Comparison of ENCODE assay signal across 15 cellular contexts in the genomic region with DNA sequence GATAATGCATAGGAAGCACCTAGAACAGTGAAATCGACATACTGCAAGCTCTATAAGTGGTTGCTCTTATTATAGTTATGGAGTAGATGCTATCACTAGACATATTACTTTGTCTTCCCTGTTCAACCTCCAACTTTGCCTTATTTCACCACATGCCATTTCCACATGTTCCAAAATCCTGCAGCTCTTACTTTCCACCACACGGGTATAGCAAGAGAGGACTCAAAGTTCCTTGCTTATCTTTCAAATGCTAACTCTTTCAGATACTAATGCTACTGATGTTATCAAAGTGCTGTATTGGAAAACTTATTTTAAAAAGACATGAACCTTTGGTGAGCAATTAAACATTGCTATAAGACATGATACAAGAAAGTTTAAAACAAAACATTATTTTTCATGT.
DNase-seq lines count a peak whose midpoint lies in the region; ATAC-seq and TF ChIP-seq lines count a peak whose summit lies in the region.
"Had no signal": no experiment of that assay in that cellular context is flagged by ENCODE, and none has a peak within 500 bp of the region (broad histone marks: within the 10 kb centered on the region; RNA-seq: fewer than 3 reads in every experiment).

No MANE protein-coding gene starts in this region.

- H3K27ac ChIP-seq in A673 (ENCODE audit: low read depth, low read length, poor library complexity, severe bottlenecking) (no peak overlapping the region), HCT116 (ENCODE audit: low read depth, low read length) (no peak overlapping the region), SK-N-MC (peak overlapping the region; percentile 77; the same call in 1 of the 2 replicates), mesendoderm (ENCODE audit: low read depth, low read length) (no peak overlapping the region)

- TF ChIP-seq RAD21 in HCT116 (IDR thresholded peaks at IDR 0.05; ENCODE audit: low read depth) = no peak

- RAD21 ChIA-PET in HCT116 (lab: Charles Lee; ENCODE audit: low non-redundant PET in 1 of 2, low total read pairs in 2 of 2, uncharacterized antibody in 2 of 2, unreplicated experiment in 2 of 2) = no interaction called here

- TF ChIP-seq CTCF in A673 (conservative IDR thresholded peaks at IDR 0.05; ENCODE audit: low read depth, low read length) (0 out of 2 replicates have a peak, but pooled peaks have one; percentile 22), HCT116 (IDR thresholded peaks at IDR 0.05 in 2 of 3, conservative IDR thresholded peaks at IDR 0.05 in 1 of 3; ENCODE audit: borderline replicate concordance in 1 of 3, insufficient read depth in 1 of 3, low read depth in 2 of 3, low read length in 2 of 3) (peak in 2 of 3 experiments; percentile 17 to 32; a peak in 2 of 6 replicates), GM20000 (IDR thresholded peaks at IDR 0.05; ENCODE audit: extremely low read depth, missing control alignments) (no peak)

- H2AFZ ChIP-seq in HCT116 (ENCODE audit: low read depth, low read length, poor library complexity, severe bottlenecking) = no peak overlapping the region

- H3K23ac ChIP-seq in mesendoderm (ENCODE audit: low read length) = no peak overlapping the region

- no peak overlapping the region for H4K5ac ChIP-seq in mesendoderm (ENCODE audit: low read length)

- no TSS peak for BruUV-seq in A673 (replicated peaks; lab: Mats Ljungman, UMichigan)
- no TSS peak for BruUV-seq in HCT116 (replicated peaks; lab: Mats Ljungman, UMichigan)

- no peaks in the 10 kb centered on the region for H3K4me1 ChIP-seq in A673 (ENCODE audit: insufficient read depth, low read length, poor library complexity, severe bottlenecking)
- no peaks in the 10 kb centered on the region for H3K4me1 ChIP-seq in HCT116 (ENCODE audit: control insufficient read depth in 1 of 2, insufficient read depth in 2 of 2, low read length in 2 of 2)
- no peaks in the 10 kb centered on the region for H3K4me1 ChIP-seq in mesendoderm (ENCODE audit: control insufficient read depth, low read depth, low read length)

- H4K20me1 ChIP-seq in HCT116 (ENCODE audit: insufficient read depth) = no peaks in the 10 kb centered on the region

- no peaks in the 10 kb centered on the region for H3K9me2 ChIP-seq in HCT116 (ENCODE audit: insufficient read depth)

- H4K8ac ChIP-seq in mesendoderm (ENCODE audit: low read depth, low read length) = no peak overlapping the region

- CTCF ChIA-PET in A673 (lab: Charles Lee) (no interaction called here), HCT116 (lab: Charles Lee) (no interaction called here)

- no CpG with 5 or more reads among the region's 2 CpGs for whole genome bisulfite sequencing in mesendoderm (ENCODE audit: extremely low coverage, insufficient coverage, low lambda C conversion rate)

- TF ChIP-seq POLR2A in HCT116 (IDR thresholded peaks at IDR 0.05; ENCODE audit: borderline replicate concordance, extremely low read depth, insufficient read depth, insufficient read length) = no peak

- H2BK120ac ChIP-seq in mesendoderm (ENCODE audit: low read depth, low read length) = no peak overlapping the region

- H3K27me3 ChIP-seq in A673 (replicated peaks; ENCODE audit: insufficient read depth, low read depth, low read length, poor library complexity) = no peaks in the 10 kb centered on the region
- H3K27me3 ChIP-seq in HCT116 (ENCODE audit: insufficient read depth, low read length) = no peaks in the 10 kb centered on the region
- H3K27me3 ChIP-seq in mesendoderm (ENCODE audit: insufficient read depth, low read length, poor library complexity) = no peaks in the 10 kb centered on the region

- no peak overlapping the region for H2AK5ac ChIP-seq in mesendoderm (ENCODE audit: low read length)

- no peak overlapping the region for H3K4me3 ChIP-seq in A673 (ENCODE audit: low read depth, low read length, poor library complexity, severe bottlenecking)
- no peak overlapping the region for H3K4me3 ChIP-seq in HCT116 (replicated peaks in 1 of 2; ENCODE audit: low read depth in 1 of 2, low read length in 2 of 2)
- H3K4me3 ChIP-seq in SK-N-MC = no peak overlapping the region
- no peak overlapping the region for H3K4me3 ChIP-seq in mesendoderm (ENCODE audit: low read length)
- H3K4me3 ChIP-seq: GM12878 had no signal

- no peak overlapping the region for H2BK15ac ChIP-seq in mesendoderm (replicated peaks; ENCODE audit: low read depth)

- no peaks in the 10 kb centered on the region for H3K79me2 ChIP-seq in HCT116 (ENCODE audit: insufficient read depth, low read length)
- no peaks in the 10 kb centered on the region for H3K79me2 ChIP-seq in mesendoderm (ENCODE audit: control insufficient read depth, insufficient read depth, low read length)

- ATAC-seq in HCT116 (peak; percentile 42; the same call in 1 of the 2 replicates), HG03025 (IDR thresholded peaks at IDR 0.05; ENCODE audit: low FRiP score, unreplicated experiment) (no peak)
- ATAC-seq: GM12878 had no signal

- POLR2A ChIA-PET in A673 (lab: Charles Lee; ENCODE audit: low non-redundant PET) = no interaction called here
- POLR2A ChIA-PET in HCT116 (lab: Charles Lee) = no interaction called here

- peak; percentile 14 for DNase-seq in A673 (ENCODE audit: low spot score)
- no peak for DNase-seq in HCT116 (ENCODE audit: low read depth, low spot score)
- no peak for DNase-seq in SK-N-MC (ENCODE audit: low read depth, low spot score)
- peak; percentile 21 for DNase-seq in mesendoderm
- no peak for DNase-seq in GM20000 (ENCODE audit: low spot score)
- no peak for DNase-seq in iPS-NIHi11 (ENCODE audit: low spot score)
- DNase-seq in DMS79 (lab: John Stamatoyannopoulos, UW) = no peak
- DNase-seq: 8988T; ACHN; C1 segment of cervical spinal cord; Calu3; CD4-positive, alpha-beta T cell; DMS 273 treated with DMSO at 0.1 percent for 48 hours had no signal

- H3K56ac ChIP-seq in mesendoderm (ENCODE audit: low read length) = no peak overlapping the region

- no peak overlapping the region for H3K4ac ChIP-seq in mesendoderm (ENCODE audit: low read depth, low read length)

- H3K36me3 ChIP-seq in A673 (ENCODE audit: insufficient read depth, low read length, poor library complexity, severe bottlenecking) (no peaks in the 10 kb centered on the region), HCT116 (ENCODE audit: control insufficient read depth in 1 of 2, insufficient read depth in 2 of 2, low read length in 2 of 2) (no peaks in the 10 kb centered on the region), SK-N-MC (ENCODE audit: insufficient read depth, low read length) (no peaks in the 10 kb centered on the region), mesendoderm (ENCODE audit: control insufficient read depth, insufficient read depth, low read length) (no peaks in the 10 kb centered on the region)

- intact Hi-C loops in A673 (cut with micrococcal nuclease; ENCODE audit: unreplicated experiment) (no loop called here), HCT116 (cut with micrococcal nuclease) (no loop called here)

- H3K4me2 ChIP-seq in HCT116 (ENCODE audit: low read length) = no peak overlapping the region
- no peak overlapping the region for H3K4me2 ChIP-seq in mesendoderm (ENCODE audit: low read length)

- H3K79me1 ChIP-seq in mesendoderm (ENCODE audit: low read length) = no peaks in the 10 kb centered on the region

- no peaks in the 10 kb centered on the region for H3K9me3 ChIP-seq in A673 (ENCODE audit: low read depth, low read length, poor library complexity, severe bottlenecking)
- no peaks in the 10 kb centered on the region for H3K9me3 ChIP-seq in HCT116 (ENCODE audit: control insufficient read depth in 1 of 2, insufficient read depth in 1 of 2, low read depth in 1 of 2, low read length in 2 of 2)
- H3K9me3 ChIP-seq in SK-N-MC (ENCODE audit: low read depth, low read length) = no peaks in the 10 kb centered on the region

- no peak overlapping the region for H2BK5ac ChIP-seq in mesendoderm (ENCODE audit: low read length)

- no peak overlapping the region for H3K18ac ChIP-seq in mesendoderm (ENCODE audit: low read length)

- H3K9ac ChIP-seq in HCT116 (ENCODE audit: low read length) = no peak overlapping the region
- H3K9ac ChIP-seq in SK-N-MC (ENCODE audit: insufficient read length) = no peak overlapping the region
- H3K9ac ChIP-seq in mesendoderm (ENCODE audit: low read length) = no peak overlapping the region

TF ChIP-seq in HCT116, 20 proteins besides CTCF, POLR2A, EP300 and RAD21 (continues in another document):
- TF ChIP-seq MAX (IDR thresholded peaks at IDR 0.05) = no peak
- TF ChIP-seq EGR1 (IDR thresholded peaks at IDR 0.05; ENCODE audit: low read depth) = no peak
- TF ChIP-seq ELF1 (IDR thresholded peaks at IDR 0.05; ENCODE audit: borderline replicate concordance, low read depth) = no peak
- no peak for TF ChIP-seq EZH2phosphoT487 (IDR thresholded peaks at IDR 0.05; ENCODE audit: borderline replicate concordance)
- no peak for TF ChIP-seq ZNF274 (IDR thresholded peaks at IDR 0.05; ENCODE audit: low read depth, low read length)
- no peak for TF ChIP-seq POLR2AphosphoS5 (IDR thresholded peaks at IDR 0.05; ENCODE audit: low read depth, low read length)
- no peak for TF ChIP-seq SRF (IDR thresholded peaks at IDR 0.05; ENCODE audit: low read depth)
- no peak for TF ChIP-seq ZBTB33 (IDR thresholded peaks at IDR 0.05; ENCODE audit: extremely low read depth, insufficient replicate concordance, low read length)
- no peak for TF ChIP-seq JUND (IDR thresholded peaks at IDR 0.05)
- no peak for TF ChIP-seq SP1 (IDR thresholded peaks at IDR 0.05; ENCODE audit: low read depth)
- TF ChIP-seq EZH2 (IDR thresholded peaks at IDR 0.05) = no peak
- no peak for TF ChIP-seq YY1 (IDR thresholded peaks at IDR 0.05; ENCODE audit: extremely low read depth, insufficient replicate concordance, low read depth, low read length)
- TF ChIP-seq ZFX (IDR thresholded peaks at IDR 0.05) = no peak
- TF ChIP-seq CEBPB (IDR thresholded peaks at IDR 0.05; ENCODE audit: low read depth) = no peak

Comparison
In these comparisons a context has a peak if more than half of its experiments do, and no peak if none do; other contexts are left out.
1. DNase-seq: peak in A673 (single experiment) and mesendoderm (single experiment); none in HCT116 (single experiment), SK-N-MC (single experiment), GM20000 (single experiment), iPS-NIHi11 (single experiment) and DMS79 (single experiment).